In genomic region chr17:82011617-82012481, GRCh38 we compare ENCODE assay signal across 29 cellular contexts. TPM values are rescaled to one million over a fixed set of nuclear protein-coding genes. Genes with fewer than 3 reads are reported as not detected.
DNase-seq lines count a peak whose midpoint lies in the region; ATAC-seq and TF ChIP-seq lines count a peak whose summit lies in the region.
"Had no signal": no experiment of that assay in that cellular context is flagged by ENCODE, and none has a peak within 500 bp of the region (broad histone marks: within the 10 kb centered on the region; RNA-seq: fewer than 3 reads in every experiment).

No MANE protein-coding gene starts in this region.

- H3K9ac ChIP-seq in rectal smooth muscle tissue (ENCODE audit: low read length) = no peak overlapping the region

- no peak overlapping the region for H3K4me3 ChIP-seq in left ventricle myocardium inferior
- H3K4me3 ChIP-seq in hepatocyte = no peak overlapping the region
- no peak overlapping the region for H3K4me3 ChIP-seq in rectal smooth muscle tissue (ENCODE audit: low read length)
- H3K4me3 ChIP-seq in vagina = no peak overlapping the region
- H3K4me3 ChIP-seq: A549, esophagus muscularis mucosa, SJCRH30 had no signal

- peak overlapping the region; percentile 96 for H3K27ac ChIP-seq in left ventricle myocardium inferior (replicated peaks)
- peak overlapping the region; percentile 76 for H3K27ac ChIP-seq in hepatocyte
- peak overlapping the region; percentile 72 for H3K27ac ChIP-seq in rectal smooth muscle tissue (ENCODE audit: low read depth, low read length)
- H3K27ac ChIP-seq in vagina = peak overlapping the region; percentile 75
- H3K27ac ChIP-seq: esophagus muscularis mucosa, HL-60, neutrophil, WERI-Rb-1 had no signal

- intact Hi-C loops in left ventricle myocardium inferior (cut with micrococcal nuclease) = no loop called here
- intact Hi-C loops in left ventricle myocardium superior (cut with micrococcal nuclease) = no loop called here
- intact Hi-C loops in vagina (cut with DNase I) = loop anchor here (5.0 kb wide), 1 partner anchor 50 kb away; the partner anchor contains the start of gene NOTUM

- TF ChIP-seq CTCF in left ventricle myocardium inferior (IDR thresholded peaks at IDR 0.05; ENCODE audit: borderline replicate concordance) (no peak), hepatocyte (IDR thresholded peaks at IDR 0.05; ENCODE audit: poor library complexity) (no peak), vagina (IDR thresholded peaks at IDR 0.05) (no peak)

- WGBS in hepatocyte (ENCODE audit: low lambda C conversion rate, missing lambda C conversion rate) = 85% methylated on average over 35 of the region's 35 CpGs

- TF ChIP-seq POLR2A in vagina (IDR thresholded peaks at IDR 0.05) = no peak

- no peaks in the 10 kb centered on the region for H4K20me1 ChIP-seq in hepatocyte (ENCODE audit: insufficient read depth, poor library complexity, severe bottlenecking)

- DNase-seq in left ventricle myocardium inferior = no peak
- DNase-seq in left ventricle myocardium superior = no peak
- no peak for DNase-seq in hepatocyte (ENCODE audit: low spot score)
- no peak for DNase-seq in vagina (ENCODE audit: extremely low spot score in 2 of 2)
- no peak for DNase-seq in RPMI8226
- DNase-seq in NCI-H128 (lab: John Stamatoyannopoulos, UW; ENCODE audit: unreplicated experiment) = no peak
- no peak for DNase-seq in COLO668 (lab: John Stamatoyannopoulos, UW; ENCODE audit: unreplicated experiment)
- DNase-seq: activated CD4-positive, alpha-beta T cell treated with anti-CD3 and anti-CD28 coated beads for 4 hours; activated CD8-positive, alpha-beta T cell treated with anti-CD3 and anti-CD28 coated beads, Interleukin-2, amount 10 ng/mL, durations not matched to agents 7 days and 5 days; activated naive CD4-positive, alpha-beta T cell treated with anti-CD3 and anti-CD28 coated beads for 36 hours; AML-193; CD8-positive, alpha-beta T cell; dermis blood vessel endothelial cell; DMS 273 treated with DMSO at 0.1 percent for 48 hours; head of caudate nucleus; Karpas-422; NCI-H2081 treated with DMSO at 0.1 percent for 48 hours; NCI-H345; NCI-H774; posterior cingulate gyrus; stimulated activated CD4-positive, alpha-beta T cell treated with anti-CD3 and anti-CD28 coated beads, Interleukin-15, amount 100 ng/mL, for 24 hours; stimulated activated CD4-positive, alpha-beta T cell treated with anti-CD3 and anti-CD28 coated beads, Interleukin-4, amount 100 ng/mL, for 4 hours; WERI-Rb-1 had no signal

- H2AFZ ChIP-seq in hepatocyte = no peak overlapping the region

- ATAC-seq in left ventricle myocardium superior = no peak
- ATAC-seq: activated CD8-positive, alpha-beta T cell treated with anti-CD3 and anti-CD28 coated beads, Interleukin-2, amount 10 ng/mL, durations not matched to agents 7 days and 5 days; CD8-positive, alpha-beta T cell had no signal

- no peak overlapping the region for H3K4me2 ChIP-seq in hepatocyte
- H3K4me2 ChIP-seq: A549 had no signal

- H3K36me3 ChIP-seq in left ventricle myocardium inferior (no peaks in the 10 kb centered on the region), hepatocyte (replicated peaks; ENCODE audit: insufficient read depth, low read depth) (no peaks in the 10 kb centered on the region), rectal smooth muscle tissue (ENCODE audit: control insufficient read depth, insufficient read depth, low read length) (no peaks in the 10 kb centered on the region), vagina (no peaks in the 10 kb centered on the region)
- H3K36me3 ChIP-seq: SJCRH30 had no signal

- H3K4me1 ChIP-seq in left ventricle myocardium inferior (peaks cover 57% of the 10 kb centered on the region), hepatocyte (ENCODE audit: insufficient read depth) (peaks cover 10% of the 10 kb centered on the region), rectal smooth muscle tissue (ENCODE audit: control insufficient read depth, insufficient read depth, low read length) (peaks cover 6% of the 10 kb centered on the region), vagina (peaks cover 39% of the 10 kb centered on the region)

- H3K9me3 ChIP-seq in left ventricle myocardium inferior (replicated peaks) = no peaks in the 10 kb centered on the region
- no peaks in the 10 kb centered on the region for H3K9me3 ChIP-seq in hepatocyte (ENCODE audit: low read depth)
- no peaks in the 10 kb centered on the region for H3K9me3 ChIP-seq in vagina
- H3K9me3 ChIP-seq: A549, esophagus muscularis mucosa, neutrophil, SJCRH30 had no signal

- no peaks in the 10 kb centered on the region for H3K9me2 ChIP-seq in hepatocyte (replicated peaks; ENCODE audit: insufficient read depth)

- H3K27me3 ChIP-seq in left ventricle myocardium inferior (ENCODE audit: low read depth) (no peaks in the 10 kb centered on the region), hepatocyte (no peaks in the 10 kb centered on the region), rectal smooth muscle tissue (ENCODE audit: control insufficient read depth, insufficient read depth, low read length) (no peaks in the 10 kb centered on the region), vagina (no peaks in the 10 kb centered on the region)
- H3K27me3 ChIP-seq: esophagus muscularis mucosa, neutrophil, SJCRH30 had no signal

- no peaks in the 10 kb centered on the region for H3K79me2 ChIP-seq in hepatocyte

RNA-seq across cellular contexts. Expression of gene CENPX, which starts 10.8 kb away (rescaled TPM):
- total RNA-seq in left ventricle myocardium inferior = 26.3 TPM
- 27.0 TPM for total RNA-seq in left ventricle myocardium superior
- total RNA-seq in hepatocyte = 58.2 and 64.5 TPM in 2 replicates
- 83.2 and 84.3 TPM in 2 replicates for polyA plus RNA-seq in hepatocyte
- 101 TPM for total RNA-seq in vagina

RNA-seq across cellular contexts. Expression of gene LRRC45, which starts 11.3 kb away (rescaled TPM):
- total RNA-seq in left ventricle myocardium inferior (4.3 TPM), left ventricle myocardium superior (6.3 TPM), hepatocyte (12.8 and 15.5 TPM in 2 replicates), vagina (14.0 TPM)
- 14.7 and 17.2 TPM in 2 replicates for polyA plus RNA-seq in hepatocyte

RNA-seq across cellular contexts. Expression of gene RAC3, which starts 19.6 kb away (rescaled TPM):
- total RNA-seq in left ventricle myocardium inferior (0.82 TPM), left ventricle myocardium superior (1.8 TPM), hepatocyte (11.8 and 13.7 TPM in 2 replicates), vagina (12.8 TPM)
- polyA plus RNA-seq in hepatocyte = 5.2 and 5.5 TPM in 2 replicates

RNA-seq across cellular contexts. Expression of gene DCXR, which starts 25.6 kb away (rescaled TPM):
- 219 TPM for total RNA-seq in left ventricle myocardium inferior
- total RNA-seq in left ventricle myocardium superior = 177 TPM
- total RNA-seq in hepatocyte = 118 and 125 TPM in 2 replicates
- 185 and 207 TPM in 2 replicates for polyA plus RNA-seq in hepatocyte
- total RNA-seq in vagina = 106 TPM

RNA-seq across cellular contexts. Expression of gene ASPSCR1, which starts 34.4 kb away (rescaled TPM):
- total RNA-seq in left ventricle myocardium inferior (27.5 TPM), left ventricle myocardium superior (25.4 TPM), hepatocyte (27.5 and 28.4 TPM in 2 replicates), vagina (31.2 TPM)
- polyA plus RNA-seq in hepatocyte = 45.9 and 56.8 TPM in 2 replicates
